Comparison of ENCODE assay signal across 2 cellular contexts in genomic region chr3:183975981-183976662, GRCh38.
TF ChIP-seq lines count a peak whose summit lies in the region.

No MANE protein-coding gene starts in this region.

TF ChIP-seq in HCT116, 20 proteins besides CTCF, POLR2A, EP300 and RAD21 (continued from another document):
- TF ChIP-seq, protein P1, sequence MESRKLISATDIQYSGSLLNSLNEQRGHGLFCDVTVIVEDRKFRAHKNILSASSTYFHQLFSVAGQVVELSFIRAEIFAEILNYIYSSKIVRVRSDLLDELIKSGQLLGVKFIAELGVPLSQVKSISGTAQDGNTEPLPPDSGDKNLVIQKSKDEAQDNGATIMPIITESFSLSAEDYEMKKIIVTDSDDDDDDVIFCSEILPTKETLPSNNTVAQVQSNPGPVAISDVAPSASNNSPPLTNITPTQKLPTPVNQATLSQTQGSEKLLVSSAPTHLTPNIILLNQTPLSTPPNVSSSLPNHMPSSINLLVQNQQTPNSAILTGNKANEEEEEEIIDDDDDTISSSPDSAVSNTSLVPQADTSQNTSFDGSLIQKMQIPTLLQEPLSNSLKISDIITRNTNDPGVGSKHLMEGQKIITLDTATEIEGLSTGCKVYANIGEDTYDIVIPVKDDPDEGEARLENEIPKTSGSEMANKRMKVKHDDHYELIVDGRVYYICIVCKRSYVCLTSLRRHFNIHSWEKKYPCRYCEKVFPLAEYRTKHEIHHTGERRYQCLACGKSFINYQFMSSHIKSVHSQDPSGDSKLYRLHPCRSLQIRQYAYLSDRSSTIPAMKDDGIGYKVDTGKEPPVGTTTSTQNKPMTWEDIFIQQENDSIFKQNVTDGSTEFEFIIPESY (IDR thresholded peaks at IDR 0.05; ENCODE audit: extremely low read depth, insufficient replicate concordance, low read length), result no peak

TF ChIP-seq in HEK293T, 16 proteins besides CTCF, POLR2A, EP300 and RAD21 (continued from another document):
- no peak for TF ChIP-seq ELF4 (IDR thresholded peaks at IDR 0.05)
- no peak for TF ChIP-seq HDGF (IDR thresholded peaks at IDR 0.05; ENCODE audit: borderline replicate concordance)
- no peak for TF ChIP-seq FOXK2 (IDR thresholded peaks at IDR 0.05)
